ENCODE assay signal across 8 cellular contexts in genomic region chr14:101823511-101824120, GRCh38.
DNase-seq lines count a peak whose midpoint lies in the region; ATAC-seq and TF ChIP-seq lines count a peak whose summit lies in the region.

No MANE protein-coding gene starts in this region.

- H3K9me3 ChIP-seq in duodenal mucosa (ENCODE audit: control insufficient read depth in 1 of 2, low read length in 2 of 2) (no peaks in the 10 kb centered on the region), gastrocnemius medialis (no peaks in the 10 kb centered on the region)

- H3K36me3 ChIP-seq in duodenal mucosa (ENCODE audit: control insufficient read depth in 1 of 2, insufficient read depth in 2 of 2, low read length in 2 of 2) (peaks cover 0 to 8% of the 10 kb centered on the region in 2 donors), gastrocnemius medialis (no peaks in the 10 kb centered on the region)

- H3K4me3 ChIP-seq in duodenal mucosa (ENCODE audit: low read depth in 1 of 2, low read length in 2 of 2) (peak overlapping the region; percentile 58), gastrocnemius medialis (peak overlapping the region; percentile 8 to 35 (median 27))

- peaks cover 10% of the 10 kb centered on the region for H3K9me3 Mint-ChIP-seq in glutamatergic neuron (ENCODE audit: unreplicated experiment)

- H3K27me3 Mint-ChIP-seq in glutamatergic neuron (ENCODE audit: unreplicated experiment), result peaks cover 13% of the 10 kb centered on the region

- intact Hi-C loops in gastrocnemius medialis (cut with DNase I; ENCODE audit: low total_unique reads), result loop anchor here (2.0 kb wide), 1 partner anchor 13 kb away; no protein-coding TSS in a partner anchor

- peak; percentile 52 for ATAC-seq in HG02610 (IDR thresholded peaks at IDR 0.05; ENCODE audit: unreplicated experiment)
- peak; percentile 82 to 83 for ATAC-seq in activated CD4-positive, CD25-positive, alpha-beta regulatory T cell treated with anti-CD3 and anti-CD28 coated beads, Interleukin-2, amount 50 U/mL, for 24 hours
- peak; percentile 57 to 86 for ATAC-seq in gastrocnemius medialis

- peaks cover 12% of the 10 kb centered on the region for H3K36me3 Mint-ChIP-seq in glutamatergic neuron (ENCODE audit: unreplicated experiment)

- H3K27me3 ChIP-seq in duodenal mucosa (ENCODE audit: control insufficient read depth in 1 of 2, insufficient read depth in 2 of 2, low read length in 2 of 2) (no peaks in the 10 kb centered on the region), gastrocnemius medialis (no peaks in the 10 kb centered on the region)

- no peak for TF ChIP-seq CTCF in gastrocnemius medialis (IDR thresholded peaks at IDR 0.05 in 4 of 5, conservative IDR thresholded peaks at IDR 0.05 in 1 of 5)
- no peak for TF ChIP-seq CTCF in glutamatergic neuron (IDR thresholded peaks at IDR 0.05; ENCODE audit: partially characterized antibody, unreplicated experiment)
- no peak for TF ChIP-seq CTCF in GM10266 (IDR thresholded peaks at IDR 0.05; ENCODE audit: control insufficient read depth, insufficient read depth, low read depth, missing control alignments)

- in situ Hi-C loops in gastrocnemius medialis (cut with MboI; ENCODE audit: low sequenced_read_pairs in 4 of 4), result loop anchor here in 1 of 4 donors (10.0 kb wide), 1 partner anchor 49 kb away; no protein-coding TSS in a partner anchor

- TF ChIP-seq POLR2A in gastrocnemius medialis (IDR thresholded peaks at IDR 0.05), result no peak

- no peak overlapping the region for H3K4me3 Mint-ChIP-seq in glutamatergic neuron (ENCODE audit: unreplicated experiment)

- H3K9ac ChIP-seq in duodenal mucosa (ENCODE audit: low read depth in 1 of 2, low read length in 2 of 2), result peak overlapping the region; percentile 65 to 69

- peak overlapping the region; percentile 80 for H3K27ac ChIP-seq in duodenal mucosa (ENCODE audit: low read depth, low read length)
- peak overlapping the region; percentile 75 to 88 (median 84) for H3K27ac ChIP-seq in gastrocnemius medialis

- no peak overlapping the region for H3K27ac Mint-ChIP-seq in glutamatergic neuron (ENCODE audit: unreplicated experiment)

- peaks cover 28% of the 10 kb centered on the region in 2 donors for H3K4me1 ChIP-seq in duodenal mucosa (ENCODE audit: control insufficient read depth in 1 of 2, insufficient read depth in 2 of 2, low read length in 2 of 2)
- peaks cover 52 to 56% of the 10 kb centered on the region in 2 donors for H3K4me1 ChIP-seq in gastrocnemius medialis

- peak; percentile 25 for DNase-seq in GM03348 (ENCODE audit: low spot score)
- DNase-seq in gastrocnemius medialis, result peak; percentile 37 to 46
- no peak for DNase-seq in AG08396 (ENCODE audit: low spot score)
- DNase-seq in glutamatergic neuron, result no peak
- DNase-seq in GM10266 (ENCODE audit: extremely low spot score), result no peak

- peaks cover 45% of the 10 kb centered on the region for H3K4me1 Mint-ChIP-seq in glutamatergic neuron (ENCODE audit: low read depth, unreplicated experiment)

Comparison
In these comparisons a context has a peak if more than half of its experiments do, and no peak if none do; other contexts are left out.
1. DNase-seq: peak in GM03348 (single experiment) and gastrocnemius medialis (2 of 2); none in AG08396 (single experiment), glutamatergic neuron (single experiment) and GM10266 (single experiment).
2. Peak in every context shown above with its lines, with median percentiles within 50 percentile points of each other: ATAC-seq.